8 cellular contexts compared by ENCODE assay signal in the genomic region with DNA sequence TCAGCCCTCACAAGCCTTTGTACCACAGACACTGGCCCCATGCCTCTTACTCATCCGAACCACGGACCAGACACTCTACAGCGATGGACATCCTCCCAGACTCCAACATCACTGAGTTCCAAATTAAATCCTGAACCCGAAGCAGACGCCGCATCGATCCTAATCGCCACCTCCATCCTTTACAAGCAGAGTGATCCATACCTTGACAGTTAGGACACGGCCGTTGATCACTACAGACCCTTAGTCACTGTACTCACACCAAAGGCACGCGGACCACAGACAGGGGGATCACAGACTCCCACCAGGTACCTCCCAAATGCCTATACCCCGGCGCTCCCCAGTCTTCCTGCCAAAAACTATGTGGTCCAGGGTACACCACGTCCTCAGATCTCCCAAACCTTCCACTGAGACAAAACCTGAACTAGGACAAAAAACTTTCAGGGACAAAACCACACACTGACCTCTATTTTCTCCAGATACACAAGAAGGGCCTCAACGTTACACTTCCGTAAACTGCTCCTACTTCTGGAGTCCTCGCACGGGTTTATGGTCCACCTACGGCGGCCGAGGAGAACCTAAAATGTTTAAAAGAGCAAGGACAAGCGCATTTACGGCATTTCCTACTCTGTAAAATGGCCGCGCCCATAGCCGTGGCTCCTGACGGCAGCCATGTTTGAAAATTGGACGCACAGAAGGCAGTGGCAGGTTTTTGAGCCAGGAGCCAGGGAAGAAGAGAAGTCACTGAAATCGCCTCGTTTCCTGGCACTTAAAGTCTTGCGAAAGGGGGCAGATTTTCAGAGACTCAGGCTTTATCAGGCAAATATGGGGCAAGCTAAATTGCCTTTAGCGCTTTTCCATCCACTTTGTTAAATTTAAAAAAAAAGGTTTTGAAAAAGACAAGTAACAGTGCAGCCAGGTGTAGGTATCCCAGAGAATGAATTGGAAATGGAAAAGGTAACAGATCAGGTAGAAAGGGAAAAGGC. TPM values are rescaled to one million over a fixed set of nuclear protein-coding genes. Genes with fewer than 3 reads are reported as not detected.
DNase-seq lines count a peak whose midpoint lies in the region; ATAC-seq, FAIRE-seq and TF ChIP-seq lines count a peak whose summit lies in the region.

ZNF350 (minus strand) TSS at position 532 of the 983 bp plus-strand sequence. CDS start 12,480 bp downstream, outside the sequence.

- H3K27ac Mint-ChIP-seq in brain: peak within 1 kb of the TSS; percentile 85 to 96 (median 90)

- peaks cover 7% of the 10 kb centered on the region for H3K27me3 Mint-ChIP-seq in brain

- peak; percentile 93 for FAIRE-seq in TTC549 (lab: Jason Lieb, UNC)

- peaks cover 47 to 84% (median 62%) of the 10 kb centered on the region in 5 experiments for H3K9me3 Mint-ChIP-seq in brain

- H3K36me3 Mint-ChIP-seq in brain: peaks cover 69% of the 10 kb centered on the region

- intact Hi-C loops in sciatic nerve (cut with DNase I): no loop called here

- ATAC-seq in HG02623 (IDR thresholded peaks at IDR 0.05; ENCODE audit: unreplicated experiment) (peak; percentile 77), sciatic nerve (peak; percentile 100)

- DNase-seq in GM04503 (ENCODE audit: low read depth): peak; percentile 81
- peak; percentile 87 to 91 for DNase-seq in NCI-H187 (lab: John Stamatoyannopoulos, UW)
- DNase-seq in iPS DF 19.7 (ENCODE audit: low read depth, low spot score): peak; percentile 80
- peak; percentile 91 for DNase-seq in sciatic nerve (ENCODE audit: low spot score)
- no peak for DNase-seq in cortex of kidney (lab: John Stamatoyannopoulos, UW)

- no peak for TF ChIP-seq CTCF in brain (conservative IDR thresholded peaks at IDR 0.05)

- H3K4me1 Mint-ChIP-seq in brain: peaks cover 15% of the 10 kb centered on the region

- peak within 1 kb of the TSS; percentile 90 to 97 (median 93) for H3K4me3 Mint-ChIP-seq in brain

RNA-seq across cellular contexts. Expression of gene ZNF350, which starts in this region (rescaled TPM):
- 3.3 TPM for polyA plus RNA-seq in brain (ENCODE audit: insufficient read depth, low read depth, low replicate concordance)
- total RNA-seq in sciatic nerve: 16.0 TPM
